24 cellular contexts compared by ENCODE assay signal in genomic region chr5:95762681-95763041, GRCh38. TPM values are rescaled to one million over a fixed set of nuclear protein-coding genes. Genes with fewer than 3 reads are reported as not detected.
DNase-seq lines count a peak whose midpoint lies in the region; ATAC-seq and TF ChIP-seq lines count a peak whose summit lies in the region.
"Had no signal": no experiment of that assay in that cellular context is flagged by ENCODE, and none has a peak within 500 bp of the region (broad histone marks: within the 10 kb centered on the region; RNA-seq: fewer than 3 reads in every experiment).

No MANE protein-coding gene starts in this region.

- H3K36me3 ChIP-seq in SK-N-SH (replicated peaks in 1 of 2; ENCODE audit: control insufficient read depth in 1 of 2, insufficient read depth in 2 of 2, low read length in 1 of 2) (peaks cover 24 to 25% of the 10 kb centered on the region in 2 experiments), trophoblast cell (ENCODE audit: control insufficient read depth in 1 of 2, insufficient read depth in 2 of 2, low read length in 2 of 2) (peaks cover 33 to 44% of the 10 kb centered on the region in 2 experiments)

- H3K79me1 ChIP-seq in trophoblast cell (ENCODE audit: low read length): peaks cover 2% of the 10 kb centered on the region

- CTCF ChIA-PET in SK-N-SH (lab: Yijun Ruan, JAX): interaction anchor here (1.0 to 2.3 kb wide), 9 partner anchors 9 to 99 kb away, joined by 3 to 13 read pairs (median 4); no protein-coding TSS in a partner anchor

- H3K4me2 ChIP-seq in SK-N-SH (peak overlapping the region; percentile 74; the same call in 1 of the 2 replicates), trophoblast cell (ENCODE audit: low read length) (no peak overlapping the region)

- H3K79me2 ChIP-seq in SK-N-SH (ENCODE audit: insufficient read depth): peaks cover 5% of the 10 kb centered on the region; the same call in 1 of the 2 replicates
- H3K79me2 ChIP-seq in trophoblast cell (ENCODE audit: control insufficient read depth, insufficient read depth, low read length, poor library complexity): peaks cover 8% of the 10 kb centered on the region

- H3K4me1 ChIP-seq in SK-N-SH (ENCODE audit: control insufficient read depth in 1 of 2, insufficient read depth in 2 of 2, low read depth in 1 of 2, low read length in 1 of 2): peaks cover 33 to 40% of the 10 kb centered on the region in 2 experiments; a peak in 3 of 4 replicates
- peaks cover 8 to 15% of the 10 kb centered on the region in 2 experiments for H3K4me1 ChIP-seq in trophoblast cell (ENCODE audit: control insufficient read depth in 1 of 2, insufficient read depth in 2 of 2, low read length in 2 of 2)
- H3K4me1 ChIP-seq in foreskin keratinocyte: peaks cover 13% of the 10 kb centered on the region

- H4K20me1 ChIP-seq in SK-N-SH (ENCODE audit: insufficient read depth): no peaks in the 10 kb centered on the region

- TF ChIP-seq CTCF in C4-2B (conservative IDR thresholded peaks at IDR 0.05): no peak
- TF ChIP-seq CTCF in SK-N-SH (IDR thresholded peaks at IDR 0.05): no peak
- no peak for TF ChIP-seq CTCF in foreskin keratinocyte (conservative IDR thresholded peaks at IDR 0.05)

- no peak overlapping the region for H2BK12ac ChIP-seq in trophoblast cell (ENCODE audit: low read length)

- no peak overlapping the region for H2BK120ac ChIP-seq in trophoblast cell (ENCODE audit: insufficient read depth, low read length, poor library complexity)

- H3K9ac ChIP-seq in SK-N-SH (no peak overlapping the region), trophoblast cell (ENCODE audit: low read length) (no peak overlapping the region)

- TF ChIP-seq EP300 in SK-N-SH (IDR thresholded peaks at IDR 0.05; ENCODE audit: borderline replicate concordance in 1 of 2, low read depth in 1 of 2, low read length in 1 of 2): no peak

- peaks cover 0 to 6% (median 0%) of the 10 kb centered on the region in 3 donors for H3K27me3 Mint-ChIP-seq in immature natural killer cell (ENCODE audit: low read depth in 3 of 3)
- H3K27me3 Mint-ChIP-seq: stimulated activated naive B cell treated with anti-CD40 and anti-IgM and Interleukin-4, amounts not matched to agents 10 μg/mL and 1 μg/mL and 100 μg/mL, for 72 hours had no signal

- DNase-seq in SK-N-SH: no peak
- DNase-seq in immature natural killer cell: no peak
- DNase-seq in trophoblast cell: no peak
- no peak for DNase-seq in foreskin keratinocyte
- no peak for DNase-seq in iPS-NIHi11 (ENCODE audit: low spot score)
- DNase-seq: activated naive CD4-positive, alpha-beta T cell treated with anti-CD3 and anti-CD28 coated beads, Interleukin-2, amount 10 ng/mL, durations not matched to agents 7 days and 5 days; amygdala; CD8-positive, alpha-beta T cell; cortex of kidney; DMS 273 treated with DMSO at 0.1 percent for 48 hours; endodermal cell; hippocampal formation; NCI-H526; sigmoid colon; stimulated activated CD4-positive, alpha-beta T cell treated with anti-CD3 and anti-CD28 coated beads, Interleukin-4, amount 100 ng/mL, for 4 hours; stimulated activated naive B cell treated with anti-CD40 and anti-IgM and Interleukin-4, amounts not matched to agents 10 μg/mL and 1 μg/mL and 100 μg/mL, for 72 hours had no signal

- peak overlapping the region; percentile 61 for H3K18ac ChIP-seq in trophoblast cell (ENCODE audit: low read length)

- H3K9me2 ChIP-seq in SK-N-SH: no peaks in the 10 kb centered on the region

- ATAC-seq in foreskin keratinocyte (no peak), GM21825 (IDR thresholded peaks at IDR 0.05; ENCODE audit: unreplicated experiment) (no peak), HG02885 (IDR thresholded peaks at IDR 0.05; ENCODE audit: poor library complexity, unreplicated experiment) (no peak)
- ATAC-seq: CD8-positive, alpha-beta T cell; esophagus mucosa; gastroesophageal sphincter; left lobe of liver; stimulated activated naive B cell treated with anti-CD40 and anti-IgM and Interleukin-4, amounts not matched to agents 10 μg/mL and 1 μg/mL and 100 μg/mL, for 72 hours; WTC11 had no signal

- POLR2A ChIA-PET in SK-N-SH (lab: Yijun Ruan, JAX): interaction anchor here (1.9 kb wide), 1 partner anchor 32 kb away, joined by 10 read pairs; the partner anchor contains the start of gene RHOBTB3

- no peaks in the 10 kb centered on the region for H3K9me3 Mint-ChIP-seq in immature natural killer cell
- H3K9me3 Mint-ChIP-seq: activated naive CD4-positive, alpha-beta T cell treated with anti-CD3 and anti-CD28 coated beads, Interleukin-2, amount 10 ng/mL, durations not matched to agents 7 days and 5 days; CD8-positive, alpha-beta T cell; endodermal cell; stimulated activated naive B cell treated with anti-CD40 and anti-IgM and Interleukin-4, amounts not matched to agents 10 μg/mL and 1 μg/mL and 100 μg/mL, for 72 hours had no signal

- H3K27ac ChIP-seq in C4-2B: peak overlapping the region; percentile 64
- H3K27ac ChIP-seq in SK-N-SH (ENCODE audit: low read depth in 2 of 2, low read length in 1 of 2): peak overlapping the region; percentile 77 to 88
- H3K27ac ChIP-seq in trophoblast cell (ENCODE audit: low read depth, low read length): no peak overlapping the region
- H3K27ac ChIP-seq in foreskin keratinocyte: no peak overlapping the region
- H3K27ac ChIP-seq: gastroesophageal sphincter, sigmoid colon, suprapubic skin had no signal

- no peak overlapping the region for H4K91ac ChIP-seq in trophoblast cell (ENCODE audit: low read depth, low read length)

- H4K8ac ChIP-seq in trophoblast cell (ENCODE audit: low read depth, low read length): no peak overlapping the region

- WGBS in SK-N-SH (ENCODE audit: low lambda C conversion rate): 77% methylated on average over 4 of the region's 4 CpGs
- WGBS in trophoblast cell (ENCODE audit: extremely low coverage, insufficient coverage, insufficient read length): no CpG with 5 or more reads among the region's 4 CpGs

- H3K4ac ChIP-seq in trophoblast cell (ENCODE audit: low read depth, low read length): no peak overlapping the region

- peaks cover 55 to 57% of the 10 kb centered on the region in 2 donors for H3K4me1 Mint-ChIP-seq in immature natural killer cell
- H3K4me1 Mint-ChIP-seq: WTC11 had no signal

- H3K9me3 ChIP-seq in SK-N-SH: no peaks in the 10 kb centered on the region
- no peaks in the 10 kb centered on the region for H3K9me3 ChIP-seq in trophoblast cell (ENCODE audit: insufficient read depth, low read depth, low read length)
- H3K9me3 ChIP-seq: gastroesophageal sphincter, sigmoid colon, suprapubic skin had no signal

- H3K4me3 ChIP-seq in SK-N-SH (ENCODE audit: low read depth in 2 of 2, low read length in 1 of 2): no peak overlapping the region
- no peak overlapping the region for H3K4me3 ChIP-seq in trophoblast cell (ENCODE audit: low read depth, low read length)
- H3K4me3 ChIP-seq: gastroesophageal sphincter, sigmoid colon, suprapubic skin had no signal

- H3F3A ChIP-seq in SK-N-SH (replicated peaks; ENCODE audit: insufficient read depth): peaks cover 28% of the 10 kb centered on the region

- peak overlapping the region; percentile 2 to 97 (median 80) for H3K27ac Mint-ChIP-seq in immature natural killer cell
- H3K27ac Mint-ChIP-seq: CD8-positive, alpha-beta T cell; endodermal cell; stimulated activated naive B cell treated with anti-CD40 and anti-IgM and Interleukin-4, amounts not matched to agents 10 μg/mL and 1 μg/mL and 100 μg/mL, for 72 hours; WTC11 had no signal

- no peak for TF ChIP-seq RAD21 in SK-N-SH (IDR thresholded peaks at IDR 0.05; ENCODE audit: low read length)

- H2AK5ac ChIP-seq in trophoblast cell (ENCODE audit: low read length): no peak overlapping the region

- no peak overlapping the region for H3K14ac ChIP-seq in trophoblast cell (ENCODE audit: low read length)

- no peak overlapping the region for H2AFZ ChIP-seq in SK-N-SH (ENCODE audit: low read depth)
- no peak overlapping the region for H2AFZ ChIP-seq in trophoblast cell (ENCODE audit: insufficient read depth, low read length, poor library complexity)

- H3K23ac ChIP-seq in trophoblast cell (ENCODE audit: low read length): no peak overlapping the region

- H3K4me3 Mint-ChIP-seq in immature natural killer cell: no peak overlapping the region
- H3K4me3 Mint-ChIP-seq: activated naive CD4-positive, alpha-beta T cell treated with anti-CD3 and anti-CD28 coated beads, Interleukin-2, amount 10 ng/mL, durations not matched to agents 7 days and 5 days; CD8-positive, alpha-beta T cell; endodermal cell; stimulated activated naive B cell treated with anti-CD40 and anti-IgM and Interleukin-4, amounts not matched to agents 10 μg/mL and 1 μg/mL and 100 μg/mL, for 72 hours; WTC11 had no signal

- no peak overlapping the region for H4K12ac ChIP-seq in trophoblast cell (ENCODE audit: low read depth, low read length)

- H3K27me3 ChIP-seq in SK-N-SH (ENCODE audit: insufficient read depth) (no peaks in the 10 kb centered on the region), trophoblast cell (ENCODE audit: insufficient read depth, low read length) (no peaks in the 10 kb centered on the region), foreskin keratinocyte (no peaks in the 10 kb centered on the region)
- H3K27me3 ChIP-seq: gastroesophageal sphincter, sigmoid colon, suprapubic skin had no signal

- no peak overlapping the region for H2BK5ac ChIP-seq in trophoblast cell (ENCODE audit: low read depth, low read length, poor library complexity)

- peaks cover 15 to 22% (median 15%) of the 10 kb centered on the region in 3 donors for H3K36me3 Mint-ChIP-seq in immature natural killer cell
- H3K36me3 Mint-ChIP-seq: activated naive CD4-positive, alpha-beta T cell treated with anti-CD3 and anti-CD28 coated beads, Interleukin-2, amount 10 ng/mL, durations not matched to agents 7 days and 5 days; CD8-positive, alpha-beta T cell; stimulated activated naive B cell treated with anti-CD40 and anti-IgM and Interleukin-4, amounts not matched to agents 10 μg/mL and 1 μg/mL and 100 μg/mL, for 72 hours; WTC11 had no signal

TF ChIP-seq in SK-N-SH, 30 proteins besides CTCF, POLR2A, EP300 and RAD21:
- TF ChIP-seq TEAD4 (IDR thresholded peaks at IDR 0.05; ENCODE audit: borderline replicate concordance, insufficient read depth): no peak
TF ChIP-seq in SK-N-SH: peak in this region for 0.

RNA-seq across cellular contexts. Expression of gene RHOBTB3, which starts 31.5 kb away (rescaled TPM):
- polyA plus RNA-seq in SK-N-SH (2012; rRNA removed): 59.3 and 73.6 TPM in 2 replicates
- polyA plus RNA-seq in SK-N-SH (2012; cell fraction: cytosol; rRNA removed): 50.7 and 65.7 TPM in 2 replicates
- 47.4 and 71.1 TPM in 2 replicates for polyA plus RNA-seq in SK-N-SH (2012; cell fraction: nucleus; rRNA removed)
- 10 to 100 TPM; 22.9 to 44.6 (median 25.7) TPM for polyA plus RNA-seq in immature natural killer cell
- 333 and 351 TPM in 2 replicates for polyA plus RNA-seq in trophoblast cell (2013)
- 2.4 and 2.8 TPM in 2 replicates for total RNA-seq in foreskin keratinocyte
- polyA plus RNA-seq in foreskin keratinocyte: 0.45 and 0.50 TPM in 2 replicates

RNA-seq across cellular contexts. Expression of gene GLRX, which starts 59.9 kb away (rescaled TPM):
- polyA plus RNA-seq in SK-N-SH (2012; rRNA removed) (40.0 and 50.9 TPM in 2 replicates), immature natural killer cell (100 to 1,000 TPM; 261 to 295 (median 263) TPM), foreskin keratinocyte (3.6 and 6.4 TPM in 2 replicates)
- 49.0 and 49.6 TPM in 2 replicates for polyA plus RNA-seq in SK-N-SH (2012; cell fraction: cytosol; rRNA removed)
- polyA plus RNA-seq in SK-N-SH (2012; cell fraction: nucleus; rRNA removed): 14.3 and 23.7 TPM in 2 replicates
- 63.7 and 67.6 TPM in 2 replicates for polyA plus RNA-seq in trophoblast cell (2013)
- 1.8 and 4.2 TPM in 2 replicates for total RNA-seq in foreskin keratinocyte

Comparison
In these comparisons a context has a peak if more than half of its experiments do, and no peak if none do; other contexts are left out.
1. H3K27ac ChIP-seq: peak in C4-2B (single experiment) and SK-N-SH (2 of 2); none in trophoblast cell (single experiment) and foreskin keratinocyte (single experiment).
2. RNA of gene RHOBTB3, which starts 31.5 kb away (polyA plus RNA-seq): 47.4 to 73.6 TPM in SK-N-SH and 22.9 to 44.6 TPM in immature natural killer cell; 0.45 to 0.50 TPM in foreskin keratinocyte; every median in the first group is over 10 times any median in the second.